1 cellular context compared by ENCODE assay signal in the genomic region with DNA sequence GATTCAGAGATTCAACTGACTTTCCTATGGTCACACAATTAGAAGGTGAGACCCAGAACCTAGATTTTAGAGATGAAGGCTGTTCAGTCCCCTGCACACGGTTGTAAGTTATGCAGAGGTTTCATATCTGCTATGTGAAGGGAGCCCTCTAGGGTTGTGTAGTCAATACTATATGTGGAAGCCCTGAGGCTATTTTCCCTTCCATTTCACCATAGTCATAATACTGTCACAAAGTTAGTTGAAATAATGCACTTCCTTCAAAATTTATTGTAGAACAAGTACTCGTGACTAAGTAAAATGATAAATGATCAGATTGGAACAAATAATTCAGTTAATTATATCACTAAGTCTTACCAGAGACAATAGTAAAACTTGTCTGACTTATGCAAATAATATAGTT.
TF ChIP-seq lines count a peak whose summit lies in the region.

No MANE protein-coding gene starts in this region.

TF ChIP-seq in IMR-90, 13 proteins besides CTCF, POLR2A, EP300 and RAD21 (continued from another document):
- TF ChIP-seq RCOR1 (IDR thresholded peaks at IDR 0.05; ENCODE audit: insufficient replicate concordance, low read length): no peak
